In genomic region chr20:25726357-25726756, GRCh38 we compare ENCODE assay signal across 12 cellular contexts. TPM values are rescaled to one million over a fixed set of nuclear protein-coding genes. Genes with fewer than 3 reads are reported as not detected.
DNase-seq lines count a peak whose midpoint lies in the region; ATAC-seq and TF ChIP-seq lines count a peak whose summit lies in the region.
"Had no signal": no experiment of that assay in that cellular context is flagged by ENCODE, and none has a peak within 500 bp of the region (broad histone marks: within the 10 kb centered on the region; RNA-seq: fewer than 3 reads in every experiment).

No MANE protein-coding gene starts in this region.

- CTCF ChIA-PET in HEK293 (lab: Yijun Ruan, JAX), result no interaction called here
- CTCF ChIA-PET in activated CD8-positive, alpha-beta T cell treated with anti-CD3 and anti-CD28 coated beads, Interleukin-2, amount 10 ng/mL, durations not matched to agents 7 days and 5 days (lab: Charles Lee), result no interaction called here

- H3K4me3 ChIP-seq in HEK293 (ENCODE audit: low read depth, low read length), result no peak overlapping the region

- intact Hi-C loops in natural killer cell (cut with micrococcal nuclease), result no loop called here

- peak overlapping the region; percentile 52 to 67 for H3K27ac Mint-ChIP-seq in natural killer cell
- no peak overlapping the region for H3K27ac Mint-ChIP-seq in natural killer cell treated with Interleukin-12 subunit alpha and Interleukin-12 subunit beta and Interleukin-15 and Interleukin-18, amount 100 ng/mL, for 72 hours
- peak overlapping the region; percentile 74 for H3K27ac Mint-ChIP-seq in activated CD8-positive, alpha-beta T cell treated with anti-CD3 and anti-CD28 coated beads, Interleukin-2, amount 10 ng/mL, durations not matched to agents 7 days and 5 days
- H3K27ac Mint-ChIP-seq: CD14-positive monocyte, H9 had no signal

- no peak for ATAC-seq in natural killer cell
- ATAC-seq in natural killer cell treated with Interleukin-12 subunit alpha and Interleukin-12 subunit beta and Interleukin-15 and Interleukin-18, amount 100 ng/mL, for 72 hours, result no peak
- no peak for ATAC-seq in activated CD8-positive, alpha-beta T cell treated with anti-CD3 and anti-CD28 coated beads, Interleukin-2, amount 10 ng/mL, durations not matched to agents 7 days and 5 days
- ATAC-seq in HG03460 (IDR thresholded peaks at IDR 0.05; ENCODE audit: unreplicated experiment), result no peak

- H3K27me3 Mint-ChIP-seq in natural killer cell (ENCODE audit: low read depth in 2 of 2), result no peaks in the 10 kb centered on the region
- no peaks in the 10 kb centered on the region for H3K27me3 Mint-ChIP-seq in natural killer cell treated with Interleukin-12 subunit alpha and Interleukin-12 subunit beta and Interleukin-15 and Interleukin-18, amount 100 ng/mL, for 72 hours
- H3K27me3 Mint-ChIP-seq in activated CD8-positive, alpha-beta T cell treated with anti-CD3 and anti-CD28 coated beads, Interleukin-2, amount 10 ng/mL, durations not matched to agents 7 days and 5 days (ENCODE audit: low read depth), result no peaks in the 10 kb centered on the region
- H3K27me3 Mint-ChIP-seq: CD8-positive, alpha-beta memory T cell had no signal

- peaks cover 15% of the 10 kb centered on the region for H3K36me3 Mint-ChIP-seq in natural killer cell
- H3K36me3 Mint-ChIP-seq in natural killer cell treated with Interleukin-12 subunit alpha and Interleukin-12 subunit beta and Interleukin-15 and Interleukin-18, amount 100 ng/mL, for 72 hours, result peaks cover 37% of the 10 kb centered on the region
- H3K36me3 Mint-ChIP-seq in activated CD8-positive, alpha-beta T cell treated with anti-CD3 and anti-CD28 coated beads, Interleukin-2, amount 10 ng/mL, durations not matched to agents 7 days and 5 days (ENCODE audit: low read depth), result peaks cover 30% of the 10 kb centered on the region
- H3K36me3 Mint-ChIP-seq: CD14-positive monocyte had no signal

- no peak overlapping the region for H3K27ac ChIP-seq in HEK293 (ENCODE audit: extremely low read depth, low read depth, low read length)

- TF ChIP-seq CTCF in natural killer cell (IDR thresholded peaks at IDR 0.05) (no peak), HEK293 (tag by site-specific recombination; IDR thresholded peaks at IDR 0.05) (no peak)

- peak overlapping the region; percentile 48 for H3K4me3 Mint-ChIP-seq in natural killer cell
- no peak overlapping the region for H3K4me3 Mint-ChIP-seq in natural killer cell treated with Interleukin-12 subunit alpha and Interleukin-12 subunit beta and Interleukin-15 and Interleukin-18, amount 100 ng/mL, for 72 hours
- peak overlapping the region; percentile 35 for H3K4me3 Mint-ChIP-seq in activated CD8-positive, alpha-beta T cell treated with anti-CD3 and anti-CD28 coated beads, Interleukin-2, amount 10 ng/mL, durations not matched to agents 7 days and 5 days
- H3K4me3 Mint-ChIP-seq: CD14-positive monocyte, H9 had no signal

- H3K36me3 ChIP-seq in HEK293 (ENCODE audit: control insufficient read depth in 2 of 2, insufficient read depth in 1 of 2, low read length in 2 of 2), result no peaks in the 10 kb centered on the region

- peaks cover 2 to 6% of the 10 kb centered on the region in 2 donors for H3K9me3 Mint-ChIP-seq in natural killer cell
- peaks cover 11% of the 10 kb centered on the region for H3K9me3 Mint-ChIP-seq in natural killer cell treated with Interleukin-12 subunit alpha and Interleukin-12 subunit beta and Interleukin-15 and Interleukin-18, amount 100 ng/mL, for 72 hours
- peaks cover 40% of the 10 kb centered on the region for H3K9me3 Mint-ChIP-seq in activated CD8-positive, alpha-beta T cell treated with anti-CD3 and anti-CD28 coated beads, Interleukin-2, amount 10 ng/mL, durations not matched to agents 7 days and 5 days (ENCODE audit: insufficient read depth)

- no peaks in the 10 kb centered on the region for H3K9me3 ChIP-seq in HEK293 (ENCODE audit: control insufficient read depth, insufficient read depth, low read depth, low read length)

- no peaks in the 10 kb centered on the region for H3K4me1 ChIP-seq in HEK293 (ENCODE audit: control insufficient read depth, insufficient read depth, low read length)

- no peak for DNase-seq in natural killer cell
- DNase-seq in natural killer cell treated with Interleukin-12 subunit alpha and Interleukin-12 subunit beta and Interleukin-15 and Interleukin-18, amount 100 ng/mL, for 72 hours (ENCODE audit: low spot score), result no peak
- no peak for DNase-seq in activated CD8-positive, alpha-beta T cell treated with anti-CD3 and anti-CD28 coated beads, Interleukin-2, amount 10 ng/mL, durations not matched to agents 7 days and 5 days
- DNase-seq in effector CD8-positive, alpha-beta T cell (lab: John Stamatoyannopoulos, UW), result no peak
- DNase-seq: Caco-2; CD8-positive, alpha-beta memory T cell; GF-D8; GOT3; H9 had no signal

- H3K4me1 Mint-ChIP-seq in natural killer cell, result peaks cover 11 to 16% of the 10 kb centered on the region in 2 donors
- peaks cover 4 to 17% of the 10 kb centered on the region in 2 donors for H3K4me1 Mint-ChIP-seq in natural killer cell treated with Interleukin-12 subunit alpha and Interleukin-12 subunit beta and Interleukin-15 and Interleukin-18, amount 100 ng/mL, for 72 hours (ENCODE audit: low read depth in 2 of 2)
- H3K4me1 Mint-ChIP-seq in activated CD8-positive, alpha-beta T cell treated with anti-CD3 and anti-CD28 coated beads, Interleukin-2, amount 10 ng/mL, durations not matched to agents 7 days and 5 days (ENCODE audit: low read depth), result peaks cover 10% of the 10 kb centered on the region
- H3K4me1 Mint-ChIP-seq: CD14-positive monocyte had no signal

- POLR2A ChIA-PET in HEK293 (lab: Yijun Ruan, JAX), result no interaction called here
- POLR2A ChIA-PET in activated CD8-positive, alpha-beta T cell treated with anti-CD3 and anti-CD28 coated beads, Interleukin-2, amount 10 ng/mL, durations not matched to agents 7 days and 5 days (lab: Charles Lee), result no interaction called here

TF ChIP-seq in HEK293, 187 proteins besides CTCF, POLR2A, EP300 and RAD21:
- TF ChIP-seq ZNF600 (tag by site-specific recombination; IDR thresholded peaks at IDR 0.05), result no peak
- TF ChIP-seq SETDB1 (IDR thresholded peaks at IDR 0.05; ENCODE audit: insufficient read length, low read length), result peak; percentile 61

RNA-seq across cellular contexts. Expression of gene ZNF337, which starts 29.7 kb away (rescaled TPM):
- total RNA-seq in natural killer cell, result 10 to 100 TPM; 17.6 to 25.3 (median 18.0) TPM
- 10 to 100 TPM; 15.3 to 21.5 TPM for total RNA-seq in natural killer cell treated with Interleukin-12 subunit alpha and Interleukin-12 subunit beta and Interleukin-15 and Interleukin-18, amount 100 ng/mL, for 72 hours
- total RNA-seq in activated CD8-positive, alpha-beta T cell treated with anti-CD3 and anti-CD28 coated beads, Interleukin-2, amount 10 ng/mL, durations not matched to agents 7 days and 5 days, result 10 to 100 TPM; 16.6 to 16.8 TPM

Comparison
In these comparisons a context has a peak if more than half of its experiments do, and no peak if none do; other contexts are left out.
1. H3K27ac Mint-ChIP-seq: peak in natural killer cell (2 of 2) and activated CD8-positive, alpha-beta T cell treated with anti-CD3 and anti-CD28 coated beads, Interleukin-2, amount 10 ng/mL, durations not matched to agents 7 days and 5 days (single experiment); none in natural killer cell treated with Interleukin-12 subunit alpha and Interleukin-12 subunit beta and Interleukin-15 and Interleukin-18, amount 100 ng/mL, for 72 hours (0 of 2).